Comparison of ENCODE assay signal across 2 cellular contexts in the genomic region with DNA sequence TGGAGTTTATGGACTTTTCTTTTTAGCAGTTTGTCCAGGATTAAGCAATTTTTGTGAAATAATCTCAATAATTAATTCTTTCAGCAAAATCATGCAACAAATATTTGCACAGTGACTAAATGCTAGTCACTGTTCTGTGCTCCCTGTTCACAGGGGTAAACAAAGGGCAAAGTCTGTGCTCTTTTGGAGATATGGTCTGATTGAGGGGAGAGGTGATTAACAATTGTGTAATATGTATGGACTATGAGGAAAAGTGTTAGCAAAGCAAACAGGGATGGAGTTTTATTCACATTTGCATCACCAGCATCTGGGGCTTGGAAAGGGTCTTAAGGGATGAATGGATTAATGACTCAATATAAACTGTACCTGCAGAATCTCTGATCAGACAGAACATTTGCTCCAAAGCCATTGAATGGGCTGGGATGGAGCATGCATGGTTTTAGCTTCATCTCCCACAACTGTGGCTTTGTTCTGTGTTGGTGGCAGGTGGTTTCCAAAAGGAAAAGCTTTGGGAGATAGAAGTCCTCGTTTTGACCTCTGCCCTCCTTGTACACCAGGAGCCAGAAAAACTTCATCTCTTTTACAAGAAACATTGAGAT.
A peak's percentile ranks its signal among the peaks of the same experiment; 100 is the strongest.
TF ChIP-seq lines count a peak whose summit lies in the region.

No MANE protein-coding gene starts in this region.

TF ChIP-seq in WTC11, 78 proteins besides CTCF, POLR2A, EP300 and RAD21:
- TF ChIP-seq PRRX2 (CRISPR knock-in tag; IDR thresholded peaks at IDR 0.05) (no peak), GABPB1 (CRISPR knock-in tag; IDR thresholded peaks at IDR 0.05) (peak; percentile 86), ESRRA (CRISPR knock-in tag; IDR thresholded peaks at IDR 0.05; ENCODE audit: borderline replicate concordance) (no peak), EMX1 (CRISPR knock-in tag; IDR thresholded peaks at IDR 0.05) (no peak)
- TF ChIP-seq, protein P1, sequence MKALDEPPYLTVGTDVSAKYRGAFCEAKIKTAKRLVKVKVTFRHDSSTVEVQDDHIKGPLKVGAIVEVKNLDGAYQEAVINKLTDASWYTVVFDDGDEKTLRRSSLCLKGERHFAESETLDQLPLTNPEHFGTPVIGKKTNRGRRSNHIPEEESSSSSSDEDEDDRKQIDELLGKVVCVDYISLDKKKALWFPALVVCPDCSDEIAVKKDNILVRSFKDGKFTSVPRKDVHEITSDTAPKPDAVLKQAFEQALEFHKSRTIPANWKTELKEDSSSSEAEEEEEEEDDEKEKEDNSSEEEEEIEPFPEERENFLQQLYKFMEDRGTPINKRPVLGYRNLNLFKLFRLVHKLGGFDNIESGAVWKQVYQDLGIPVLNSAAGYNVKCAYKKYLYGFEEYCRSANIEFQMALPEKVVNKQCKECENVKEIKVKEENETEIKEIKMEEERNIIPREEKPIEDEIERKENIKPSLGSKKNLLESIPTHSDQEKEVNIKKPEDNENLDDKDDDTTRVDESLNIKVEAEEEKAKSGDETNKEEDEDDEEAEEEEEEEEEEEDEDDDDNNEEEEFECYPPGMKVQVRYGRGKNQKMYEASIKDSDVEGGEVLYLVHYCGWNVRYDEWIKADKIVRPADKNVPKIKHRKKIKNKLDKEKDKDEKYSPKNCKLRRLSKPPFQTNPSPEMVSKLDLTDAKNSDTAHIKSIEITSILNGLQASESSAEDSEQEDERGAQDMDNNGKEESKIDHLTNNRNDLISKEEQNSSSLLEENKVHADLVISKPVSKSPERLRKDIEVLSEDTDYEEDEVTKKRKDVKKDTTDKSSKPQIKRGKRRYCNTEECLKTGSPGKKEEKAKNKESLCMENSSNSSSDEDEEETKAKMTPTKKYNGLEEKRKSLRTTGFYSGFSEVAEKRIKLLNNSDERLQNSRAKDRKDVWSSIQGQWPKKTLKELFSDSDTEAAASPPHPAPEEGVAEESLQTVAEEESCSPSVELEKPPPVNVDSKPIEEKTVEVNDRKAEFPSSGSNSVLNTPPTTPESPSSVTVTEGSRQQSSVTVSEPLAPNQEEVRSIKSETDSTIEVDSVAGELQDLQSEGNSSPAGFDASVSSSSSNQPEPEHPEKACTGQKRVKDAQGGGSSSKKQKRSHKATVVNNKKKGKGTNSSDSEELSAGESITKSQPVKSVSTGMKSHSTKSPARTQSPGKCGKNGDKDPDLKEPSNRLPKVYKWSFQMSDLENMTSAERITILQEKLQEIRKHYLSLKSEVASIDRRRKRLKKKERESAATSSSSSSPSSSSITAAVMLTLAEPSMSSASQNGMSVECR (CRISPR knock-in tag; IDR thresholded peaks at IDR 0.05; ENCODE audit: borderline replicate concordance): no peak

TF ChIP-seq in HepG2, 621 proteins besides CTCF, POLR2A, EP300 and RAD21 (continues in another document):
- TF ChIP-seq MED1 (CRISPR knock-in tag; IDR thresholded peaks at IDR 0.05): peak; percentile 93
- TF ChIP-seq LCORL (IDR thresholded peaks at IDR 0.05): peak; percentile 42; the same call in 1 of the 2 replicates
- peak; percentile 34; the same call in 1 of the 2 replicates for TF ChIP-seq LCORL (CRISPR knock-in tag; IDR thresholded peaks at IDR 0.05)
- peak; percentile 64; the same call in 1 of the 2 replicates for TF ChIP-seq ZNF124 (CRISPR knock-in tag; IDR thresholded peaks at IDR 0.05)
- TF ChIP-seq, protein P2, sequence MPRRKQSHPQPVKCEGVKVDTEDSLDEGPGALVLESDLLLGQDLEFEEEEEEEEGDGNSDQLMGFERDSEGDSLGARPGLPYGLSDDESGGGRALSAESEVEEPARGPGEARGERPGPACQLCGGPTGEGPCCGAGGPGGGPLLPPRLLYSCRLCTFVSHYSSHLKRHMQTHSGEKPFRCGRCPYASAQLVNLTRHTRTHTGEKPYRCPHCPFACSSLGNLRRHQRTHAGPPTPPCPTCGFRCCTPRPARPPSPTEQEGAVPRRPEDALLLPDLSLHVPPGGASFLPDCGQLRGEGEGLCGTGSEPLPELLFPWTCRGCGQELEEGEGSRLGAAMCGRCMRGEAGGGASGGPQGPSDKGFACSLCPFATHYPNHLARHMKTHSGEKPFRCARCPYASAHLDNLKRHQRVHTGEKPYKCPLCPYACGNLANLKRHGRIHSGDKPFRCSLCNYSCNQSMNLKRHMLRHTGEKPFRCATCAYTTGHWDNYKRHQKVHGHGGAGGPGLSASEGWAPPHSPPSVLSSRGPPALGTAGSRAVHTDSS (CRISPR knock-in tag; conservative IDR thresholded peaks at IDR 0.05): no peak
- peak; percentile 79 for TF ChIP-seq ZNF792 (CRISPR knock-in tag; IDR thresholded peaks at IDR 0.05)
- TF ChIP-seq KDM2A (CRISPR knock-in tag; IDR thresholded peaks at IDR 0.05; ENCODE audit: borderline replicate concordance, low read depth): no peak
- TF ChIP-seq ZC3H13 (CRISPR knock-in tag; IDR thresholded peaks at IDR 0.05): no peak
- no peak for TF ChIP-seq HNRNPLL (IDR thresholded peaks at IDR 0.05; ENCODE audit: low read depth, low read length, poor library complexity, severe bottlenecking)
- TF ChIP-seq, protein P3, sequence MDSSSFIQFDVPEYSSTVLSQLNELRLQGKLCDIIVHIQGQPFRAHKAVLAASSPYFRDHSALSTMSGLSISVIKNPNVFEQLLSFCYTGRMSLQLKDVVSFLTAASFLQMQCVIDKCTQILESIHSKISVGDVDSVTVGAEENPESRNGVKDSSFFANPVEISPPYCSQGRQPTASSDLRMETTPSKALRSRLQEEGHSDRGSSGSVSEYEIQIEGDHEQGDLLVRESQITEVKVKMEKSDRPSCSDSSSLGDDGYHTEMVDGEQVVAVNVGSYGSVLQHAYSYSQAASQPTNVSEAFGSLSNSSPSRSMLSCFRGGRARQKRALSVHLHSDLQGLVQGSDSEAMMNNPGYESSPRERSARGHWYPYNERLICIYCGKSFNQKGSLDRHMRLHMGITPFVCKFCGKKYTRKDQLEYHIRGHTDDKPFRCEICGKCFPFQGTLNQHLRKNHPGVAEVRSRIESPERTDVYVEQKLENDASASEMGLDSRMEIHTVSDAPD (CRISPR knock-in tag; IDR thresholded peaks at IDR 0.05): peak; percentile 75; the same call in 1 of the 2 replicates
- TF ChIP-seq ZNF788 (CRISPR knock-in tag; IDR thresholded peaks at IDR 0.05; ENCODE audit: borderline replicate concordance): no peak
- TF ChIP-seq, protein P4, sequence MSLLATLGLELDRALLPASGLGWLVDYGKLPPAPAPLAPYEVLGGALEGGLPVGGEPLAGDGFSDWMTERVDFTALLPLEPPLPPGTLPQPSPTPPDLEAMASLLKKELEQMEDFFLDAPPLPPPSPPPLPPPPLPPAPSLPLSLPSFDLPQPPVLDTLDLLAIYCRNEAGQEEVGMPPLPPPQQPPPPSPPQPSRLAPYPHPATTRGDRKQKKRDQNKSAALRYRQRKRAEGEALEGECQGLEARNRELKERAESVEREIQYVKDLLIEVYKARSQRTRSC (CRISPR knock-in tag; IDR thresholded peaks at IDR 0.05; ENCODE audit: low read depth): no peak
- TF ChIP-seq NCOA5 (CRISPR knock-in tag; IDR thresholded peaks at IDR 0.05): no peak
- peak; percentile 77; the same call in 1 of the 2 replicates for TF ChIP-seq ZFP36L1 (CRISPR knock-in tag; IDR thresholded peaks at IDR 0.05)
- TF ChIP-seq, protein P5, sequence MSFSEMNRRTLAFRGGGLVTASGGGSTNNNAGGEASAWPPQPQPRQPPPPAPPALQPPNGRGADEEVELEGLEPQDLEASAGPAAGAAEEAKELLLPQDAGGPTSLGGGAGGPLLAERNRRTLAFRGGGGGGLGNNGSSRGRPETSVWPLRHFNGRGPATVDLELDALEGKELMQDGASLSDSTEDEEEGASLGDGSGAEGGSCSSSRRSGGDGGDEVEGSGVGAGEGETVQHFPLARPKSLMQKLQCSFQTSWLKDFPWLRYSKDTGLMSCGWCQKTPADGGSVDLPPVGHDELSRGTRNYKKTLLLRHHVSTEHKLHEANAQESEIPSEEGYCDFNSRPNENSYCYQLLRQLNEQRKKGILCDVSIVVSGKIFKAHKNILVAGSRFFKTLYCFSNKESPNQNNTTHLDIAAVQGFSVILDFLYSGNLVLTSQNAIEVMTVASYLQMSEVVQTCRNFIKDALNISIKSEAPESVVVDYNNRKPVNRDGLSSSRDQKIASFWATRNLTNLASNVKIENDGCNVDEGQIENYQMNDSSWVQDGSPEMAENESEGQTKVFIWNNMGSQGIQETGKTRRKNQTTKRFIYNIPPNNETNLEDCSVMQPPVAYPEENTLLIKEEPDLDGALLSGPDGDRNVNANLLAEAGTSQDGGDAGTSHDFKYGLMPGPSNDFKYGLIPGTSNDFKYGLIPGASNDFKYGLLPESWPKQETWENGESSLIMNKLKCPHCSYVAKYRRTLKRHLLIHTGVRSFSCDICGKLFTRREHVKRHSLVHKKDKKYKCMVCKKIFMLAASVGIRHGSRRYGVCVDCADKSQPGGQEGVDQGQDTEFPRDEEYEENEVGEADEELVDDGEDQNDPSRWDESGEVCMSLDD (CRISPR knock-in tag; IDR thresholded peaks at IDR 0.05; ENCODE audit: borderline replicate concordance): no peak
- TF ChIP-seq NCOA2 (CRISPR knock-in tag; IDR thresholded peaks at IDR 0.05): peak; percentile 97
- peak; percentile 33; the same call in 1 of the 2 replicates for TF ChIP-seq GFI1 (CRISPR knock-in tag; IDR thresholded peaks at IDR 0.05; ENCODE audit: borderline replicate concordance)
- no peak for TF ChIP-seq STAG1 (CRISPR knock-in tag; IDR thresholded peaks at IDR 0.05)
- TF ChIP-seq, protein P6, sequence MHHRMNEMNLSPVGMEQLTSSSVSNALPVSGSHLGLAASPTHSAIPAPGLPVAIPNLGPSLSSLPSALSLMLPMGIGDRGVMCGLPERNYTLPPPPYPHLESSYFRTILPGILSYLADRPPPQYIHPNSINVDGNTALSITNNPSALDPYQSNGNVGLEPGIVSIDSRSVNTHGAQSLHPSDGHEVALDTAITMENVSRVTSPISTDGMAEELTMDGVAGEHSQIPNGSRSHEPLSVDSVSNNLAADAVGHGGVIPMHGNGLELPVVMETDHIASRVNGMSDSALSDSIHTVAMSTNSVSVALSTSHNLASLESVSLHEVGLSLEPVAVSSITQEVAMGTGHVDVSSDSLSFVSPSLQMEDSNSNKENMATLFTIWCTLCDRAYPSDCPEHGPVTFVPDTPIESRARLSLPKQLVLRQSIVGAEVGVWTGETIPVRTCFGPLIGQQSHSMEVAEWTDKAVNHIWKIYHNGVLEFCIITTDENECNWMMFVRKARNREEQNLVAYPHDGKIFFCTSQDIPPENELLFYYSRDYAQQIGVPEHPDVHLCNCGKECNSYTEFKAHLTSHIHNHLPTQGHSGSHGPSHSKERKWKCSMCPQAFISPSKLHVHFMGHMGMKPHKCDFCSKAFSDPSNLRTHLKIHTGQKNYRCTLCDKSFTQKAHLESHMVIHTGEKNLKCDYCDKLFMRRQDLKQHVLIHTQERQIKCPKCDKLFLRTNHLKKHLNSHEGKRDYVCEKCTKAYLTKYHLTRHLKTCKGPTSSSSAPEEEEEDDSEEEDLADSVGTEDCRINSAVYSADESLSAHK (CRISPR knock-in tag; IDR thresholded peaks at IDR 0.05; ENCODE audit: borderline replicate concordance): no peak
- no peak for TF ChIP-seq ZNF883 (CRISPR knock-in tag; IDR thresholded peaks at IDR 0.05; ENCODE audit: not compliant biosample characterization)
- peak; percentile 54; the same call in 1 of the 2 replicates for TF ChIP-seq DMAP1 (CRISPR knock-in tag; IDR thresholded peaks at IDR 0.05)
- no peak for TF ChIP-seq HOXA7 (CRISPR knock-in tag; IDR thresholded peaks at IDR 0.05)
- no peak for TF ChIP-seq ARID2 (CRISPR knock-in tag; IDR thresholded peaks at IDR 0.05; ENCODE audit: borderline replicate concordance)
- TF ChIP-seq ZZZ3 (CRISPR knock-in tag; IDR thresholded peaks at IDR 0.05; ENCODE audit: borderline replicate concordance): no peak
- TF ChIP-seq FLYWCH1 (CRISPR knock-in tag; IDR thresholded peaks at IDR 0.05): no peak
- TF ChIP-seq NKX3-1 (CRISPR knock-in tag; IDR thresholded peaks at IDR 0.05): peak; percentile 31; the same call in 1 of the 2 replicates
- TF ChIP-seq, protein P7, sequence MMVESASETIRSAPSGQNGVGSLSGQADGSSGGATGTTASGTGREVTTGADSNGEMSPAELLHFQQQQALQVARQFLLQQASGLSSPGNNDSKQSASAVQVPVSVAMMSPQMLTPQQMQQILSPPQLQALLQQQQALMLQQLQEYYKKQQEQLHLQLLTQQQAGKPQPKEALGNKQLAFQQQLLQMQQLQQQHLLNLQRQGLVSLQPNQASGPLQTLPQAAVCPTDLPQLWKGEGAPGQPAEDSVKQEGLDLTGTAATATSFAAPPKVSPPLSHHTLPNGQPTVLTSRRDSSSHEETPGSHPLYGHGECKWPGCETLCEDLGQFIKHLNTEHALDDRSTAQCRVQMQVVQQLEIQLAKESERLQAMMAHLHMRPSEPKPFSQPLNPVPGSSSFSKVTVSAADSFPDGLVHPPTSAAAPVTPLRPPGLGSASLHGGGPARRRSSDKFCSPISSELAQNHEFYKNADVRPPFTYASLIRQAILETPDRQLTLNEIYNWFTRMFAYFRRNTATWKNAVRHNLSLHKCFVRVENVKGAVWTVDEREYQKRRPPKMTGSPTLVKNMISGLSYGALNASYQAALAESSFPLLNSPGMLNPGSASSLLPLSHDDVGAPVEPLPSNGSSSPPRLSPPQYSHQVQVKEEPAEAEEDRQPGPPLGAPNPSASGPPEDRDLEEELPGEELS (CRISPR knock-in tag; IDR thresholded peaks at IDR 0.05): peak; percentile 99
- peak; percentile 3; the same call in 1 of the 2 replicates for TF ChIP-seq SMC3 (IDR thresholded peaks at IDR 0.05; ENCODE audit: low read length)
- peak; percentile 99 for TF ChIP-seq HNF4A (CRISPR knock-in tag; IDR thresholded peaks at IDR 0.05)
- TF ChIP-seq, protein P8, sequence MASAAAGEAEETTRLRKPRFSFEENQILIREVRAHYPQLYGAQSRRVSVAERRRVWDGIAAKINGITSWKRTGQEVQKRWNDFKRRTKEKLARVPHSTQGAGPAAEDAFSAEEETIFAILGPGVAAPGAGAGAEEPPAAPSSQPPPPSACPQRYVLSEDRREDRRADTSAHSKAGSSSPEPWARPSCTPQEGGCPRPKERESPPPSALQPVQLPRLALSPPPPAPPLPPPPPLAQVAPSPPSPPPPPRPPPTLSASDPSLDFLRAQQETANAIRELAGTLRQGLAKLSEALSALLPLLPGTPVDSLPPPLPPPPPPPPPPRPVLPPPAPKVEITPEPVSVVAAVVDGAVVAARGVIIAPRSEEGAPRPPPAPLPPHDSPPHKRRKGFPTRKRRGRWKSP (CRISPR knock-in tag; IDR thresholded peaks at IDR 0.05): peak; percentile 38; the same call in 1 of the 2 replicates
- no peak for TF ChIP-seq SP4 (CRISPR knock-in tag; IDR thresholded peaks at IDR 0.05)
- TF ChIP-seq, protein P9, sequence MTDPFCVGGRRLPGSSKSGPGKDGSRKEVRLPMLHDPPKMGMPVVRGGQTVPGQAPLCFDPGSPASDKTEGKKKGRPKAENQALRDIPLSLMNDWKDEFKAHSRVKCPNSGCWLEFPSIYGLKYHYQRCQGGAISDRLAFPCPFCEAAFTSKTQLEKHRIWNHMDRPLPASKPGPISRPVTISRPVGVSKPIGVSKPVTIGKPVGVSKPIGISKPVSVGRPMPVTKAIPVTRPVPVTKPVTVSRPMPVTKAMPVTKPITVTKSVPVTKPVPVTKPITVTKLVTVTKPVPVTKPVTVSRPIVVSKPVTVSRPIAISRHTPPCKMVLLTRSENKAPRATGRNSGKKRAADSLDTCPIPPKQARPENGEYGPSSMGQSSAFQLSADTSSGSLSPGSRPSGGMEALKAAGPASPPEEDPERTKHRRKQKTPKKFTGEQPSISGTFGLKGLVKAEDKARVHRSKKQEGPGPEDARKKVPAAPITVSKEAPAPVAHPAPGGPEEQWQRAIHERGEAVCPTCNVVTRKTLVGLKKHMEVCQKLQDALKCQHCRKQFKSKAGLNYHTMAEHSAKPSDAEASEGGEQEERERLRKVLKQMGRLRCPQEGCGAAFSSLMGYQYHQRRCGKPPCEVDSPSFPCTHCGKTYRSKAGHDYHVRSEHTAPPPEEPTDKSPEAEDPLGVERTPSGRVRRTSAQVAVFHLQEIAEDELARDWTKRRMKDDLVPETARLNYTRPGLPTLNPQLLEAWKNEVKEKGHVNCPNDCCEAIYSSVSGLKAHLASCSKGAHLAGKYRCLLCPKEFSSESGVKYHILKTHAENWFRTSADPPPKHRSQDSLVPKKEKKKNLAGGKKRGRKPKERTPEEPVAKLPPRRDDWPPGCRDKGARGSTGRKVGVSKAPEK (CRISPR knock-in tag; IDR thresholded peaks at IDR 0.05; ENCODE audit: borderline replicate concordance): no peak
- no peak for TF ChIP-seq ZNF563 (CRISPR knock-in tag; IDR thresholded peaks at IDR 0.05)
